Comparison of ENCODE assay signal across 8 cellular contexts in the genomic region with DNA sequence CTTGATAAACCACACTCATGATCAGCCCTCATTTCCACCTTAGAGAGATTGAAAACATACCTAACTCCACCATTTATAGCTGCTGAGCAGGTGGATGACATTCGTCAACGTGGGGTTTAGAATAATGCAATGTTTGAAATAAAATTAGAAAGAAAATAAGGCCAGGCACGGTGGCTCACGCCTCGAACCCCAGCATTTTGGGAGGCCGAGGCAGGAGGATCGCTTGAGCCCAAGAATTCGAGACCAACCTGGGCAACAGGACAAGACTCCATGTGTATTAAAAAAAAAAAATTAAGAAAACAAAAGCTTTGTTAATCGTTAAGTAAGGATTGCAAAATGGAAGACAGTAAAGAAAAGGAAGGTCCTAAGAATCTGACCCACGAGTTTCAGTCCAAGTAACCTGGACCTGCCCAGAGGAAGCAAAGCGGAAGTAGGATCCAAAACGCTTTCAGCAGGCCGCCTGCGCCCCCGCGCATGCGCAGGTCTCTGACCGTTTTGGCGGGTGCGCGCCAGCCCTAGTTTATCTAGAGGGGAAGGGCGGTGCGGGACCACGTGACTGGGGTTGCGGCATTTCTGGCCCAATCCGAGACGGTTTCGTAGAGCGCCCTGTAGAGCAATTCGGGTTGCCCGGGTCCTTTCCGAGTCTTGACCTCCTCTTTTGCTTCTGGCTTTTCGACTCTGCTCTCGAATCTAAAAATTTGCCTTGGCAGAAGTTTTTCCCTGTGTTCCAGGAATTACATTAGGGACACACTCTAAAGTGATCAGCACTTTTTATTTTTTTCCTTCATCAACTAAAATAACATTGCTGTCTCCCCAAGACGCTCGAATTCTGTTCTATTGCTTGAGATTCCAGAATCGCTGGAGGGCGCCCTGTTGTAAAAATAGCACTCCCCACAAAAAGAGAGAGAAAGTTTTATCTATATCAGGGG. TPM values are rescaled to one million over a fixed set of nuclear protein-coding genes. Genes with fewer than 3 reads are reported as not detected.
DNase-seq lines count a peak whose midpoint lies in the region; ATAC-seq and TF ChIP-seq lines count a peak whose summit lies in the region.

No MANE protein-coding gene starts in this region.

- no peaks in the 10 kb centered on the region for H3K9me3 ChIP-seq in CD4-positive, alpha-beta T cell (ENCODE audit: control insufficient read depth, low read length)
- H3K9me3 ChIP-seq in HUES48 (ENCODE audit: control insufficient read depth, insufficient read depth, low read length) (no peaks in the 10 kb centered on the region), Peyer's patch (no peaks in the 10 kb centered on the region)

- no peaks in the 10 kb centered on the region for H3K27me3 Mint-ChIP-seq in CD4-positive, alpha-beta T cell
- no peaks in the 10 kb centered on the region for H3K27me3 Mint-ChIP-seq in nephron (ENCODE audit: low read depth)

- peak; percentile 79 to 90 (median 87) for DNase-seq in CD4-positive, alpha-beta T cell
- DNase-seq in Peyer's patch (peak; percentile 94 to 98 (median 95)), fibroblast of the aortic adventitia (ENCODE audit: low read depth) (peak; percentile 94)
- DNase-seq in activated effector memory CD4-positive, alpha-beta T cell treated with Interleukin-2 at 50 U/mL for 16 hours: peak; percentile 86
- DNase-seq in stimulated activated naive CD8-positive, alpha-beta T cell treated with anti-CD3 and anti-CD28 coated beads, Interleukin-15, Interleukin-2, amounts not matched to agents 100 U/mL and 50 U/mL, for 24 hours: peak; percentile 92

- peak; percentile 98 for ATAC-seq in CD4-positive, alpha-beta T cell (ENCODE audit: poor library complexity)
- ATAC-seq in GM19463 (IDR thresholded peaks at IDR 0.05; ENCODE audit: unreplicated experiment): peak; percentile 89
- ATAC-seq in stimulated activated naive CD8-positive, alpha-beta T cell treated with anti-CD3 and anti-CD28 coated beads, Interleukin-15, Interleukin-2, amounts not matched to agents 100 U/mL and 50 U/mL, for 24 hours: peak; percentile 99

- H3K27me3 ChIP-seq in CD4-positive, alpha-beta T cell (ENCODE audit: control insufficient read depth, insufficient read depth, low read length): no peaks in the 10 kb centered on the region
- H3K27me3 ChIP-seq in HUES48 (ENCODE audit: control insufficient read depth, insufficient read depth, low read length): no peaks in the 10 kb centered on the region
- no peaks in the 10 kb centered on the region for H3K27me3 ChIP-seq in Peyer's patch

- H3K27ac ChIP-seq in CD4-positive, alpha-beta T cell (ENCODE audit: low read depth, low read length): peak overlapping the region; percentile 71
- H3K27ac ChIP-seq in HUES48 (ENCODE audit: low read depth, low read length) (peak overlapping the region; percentile 85), Peyer's patch (peak overlapping the region; percentile 57 to 83 (median 68))

- H3K4me1 ChIP-seq in HUES48 (ENCODE audit: control insufficient read depth, insufficient read depth, low read length) (0 out of 2 replicates have a peak, but pooled peaks cover 3% of the 10 kb centered on the region), Peyer's patch (no peaks in the 10 kb centered on the region)

- POLR2A ChIA-PET in CD4-positive, alpha-beta T cell (lab: Charles Lee): interaction anchor here (0.6 to 3.1 kb wide), 7 partner anchors 18 to 355 kb away, joined by 3 to 15 read pairs (median 4); partner anchors contain the start of genes ANP32E and RPRD2

- peak overlapping the region; percentile 96 for H3K27ac Mint-ChIP-seq in CD4-positive, alpha-beta T cell
- peak overlapping the region; percentile 80 to 97 (median 95) for H3K27ac Mint-ChIP-seq in nephron

- H3K36me3 Mint-ChIP-seq in CD4-positive, alpha-beta T cell (ENCODE audit: low read depth): peaks cover 2% of the 10 kb centered on the region
- no peaks in the 10 kb centered on the region for H3K36me3 Mint-ChIP-seq in nephron (ENCODE audit: low read depth)

- peak overlapping the region; percentile 89 for H3K4me3 Mint-ChIP-seq in CD4-positive, alpha-beta T cell
- H3K4me3 Mint-ChIP-seq in nephron: peak overlapping the region; percentile 85 to 89 (median 88)

- CTCF ChIA-PET in CD4-positive, alpha-beta T cell (lab: Charles Lee): interaction anchor here (2.2 kb wide), 1 partner anchor 43 kb away, joined by 6 read pairs; no protein-coding TSS in a partner anchor

- H3K36me3 ChIP-seq in HUES48 (ENCODE audit: control insufficient read depth, insufficient read depth, low read length) (peaks cover 1% of the 10 kb centered on the region; the same call in 1 of the 2 replicates), Peyer's patch (no peaks in the 10 kb centered on the region)

- H3K4me3 ChIP-seq in HUES48 (ENCODE audit: low read depth, low read length) (peak overlapping the region; percentile 63), Peyer's patch (peak overlapping the region; percentile 38 to 48 (median 44)), fibroblast of the aortic adventitia (ENCODE audit: low read depth, low read length) (peak overlapping the region; percentile 62)

- no peaks in the 10 kb centered on the region for H3K9me3 Mint-ChIP-seq in CD4-positive, alpha-beta T cell
- no peaks in the 10 kb centered on the region for H3K9me3 Mint-ChIP-seq in nephron

- TF ChIP-seq CTCF in CD4-positive, alpha-beta T cell (IDR thresholded peaks at IDR 0.05): peak; percentile 66
- peak in 3 of 6 experiments; percentile 21 to 29 (median 27) for TF ChIP-seq CTCF in Peyer's patch (IDR thresholded peaks at IDR 0.05)
- peak; percentile 25 for TF ChIP-seq CTCF in fibroblast of the aortic adventitia (IDR thresholded peaks at IDR 0.05; ENCODE audit: insufficient read depth, low read length)
- peak; percentile 27 to 45 (median 31) for TF ChIP-seq CTCF in nephron (IDR thresholded peaks at IDR 0.05; ENCODE audit: unreplicated experiment in 3 of 3)

- peak in 1 of 2 donors; percentile 30 for TF ChIP-seq POLR2A in Peyer's patch (IDR thresholded peaks at IDR 0.05)

- peaks cover 18% of the 10 kb centered on the region for H3K4me1 Mint-ChIP-seq in CD4-positive, alpha-beta T cell (ENCODE audit: low read depth)
- H3K4me1 Mint-ChIP-seq in nephron: peaks cover 14% of the 10 kb centered on the region

- intact Hi-C loops in CD4-positive, alpha-beta T cell (cut with DNase I, micrococcal nuclease): loop anchor here (1.0 to 5.0 kb wide), 3 partner anchors 19 to 109 kb away; partner anchors contain the start of gene PRPF3 (in 1 of the 2)

- peak overlapping the region; percentile 73 for H3K9ac ChIP-seq in HUES48 (ENCODE audit: low read depth, low read length)

RNA-seq across cellular contexts. Expression of gene ANP32E, which starts 22.5 kb away (rescaled TPM):
- 10 to 100 TPM; 31.9 to 32.9 TPM for total RNA-seq in CD4-positive, alpha-beta T cell
- 10 to 100 TPM in 2 of 4 donors, 1 to 10 TPM in 2; 7.3 to 24.8 (median 9.9) TPM for total RNA-seq in Peyer's patch
- total RNA-seq in fibroblast of the aortic adventitia (ENCODE audit: low replicate concordance): 35.1 and 52.1 TPM in 2 replicates

RNA-seq across cellular contexts. Expression of gene CA14, which starts 44.1 kb away (rescaled TPM):
- not detected for total RNA-seq in CD4-positive, alpha-beta T cell
- total RNA-seq in Peyer's patch (not detected), fibroblast of the aortic adventitia (ENCODE audit: low replicate concordance) (not detected in 2 replicates)

RNA-seq across cellular contexts. Expression of gene APH1A, which starts 55.4 kb away (rescaled TPM):
- 100 to 1,000 TPM; 115 to 122 TPM for total RNA-seq in CD4-positive, alpha-beta T cell
- total RNA-seq in Peyer's patch: 100 to 1,000 TPM in 2 of 4 donors, 10 to 100 TPM in 2; 78.4 to 106 (median 99.3) TPM
- total RNA-seq in fibroblast of the aortic adventitia (ENCODE audit: low replicate concordance): 83.5 and 110 TPM in 2 replicates

RNA-seq across cellular contexts. Expression of gene C1orf54, which starts 59.2 kb away (rescaled TPM):
- total RNA-seq in CD4-positive, alpha-beta T cell: 1 to 10 TPM; 4.1 to 4.4 TPM
- total RNA-seq in Peyer's patch (10 to 100 TPM in 1 of 4 donors, 1 to 10 TPM in 1, not detected in 2; 3.6 to 17.3 TPM), fibroblast of the aortic adventitia (ENCODE audit: low replicate concordance) (33.3 and 76.5 TPM in 2 replicates)

Comparison
In these comparisons a context has a peak if more than half of its experiments do, and no peak if none do; other contexts are left out.
1. Peak in every context shown above with its lines: DNase-seq, ATAC-seq, H3K4me3 ChIP-seq and H3K27ac ChIP-seq.